ENCODE assay signal across 1 cellular context in the genomic region with DNA sequence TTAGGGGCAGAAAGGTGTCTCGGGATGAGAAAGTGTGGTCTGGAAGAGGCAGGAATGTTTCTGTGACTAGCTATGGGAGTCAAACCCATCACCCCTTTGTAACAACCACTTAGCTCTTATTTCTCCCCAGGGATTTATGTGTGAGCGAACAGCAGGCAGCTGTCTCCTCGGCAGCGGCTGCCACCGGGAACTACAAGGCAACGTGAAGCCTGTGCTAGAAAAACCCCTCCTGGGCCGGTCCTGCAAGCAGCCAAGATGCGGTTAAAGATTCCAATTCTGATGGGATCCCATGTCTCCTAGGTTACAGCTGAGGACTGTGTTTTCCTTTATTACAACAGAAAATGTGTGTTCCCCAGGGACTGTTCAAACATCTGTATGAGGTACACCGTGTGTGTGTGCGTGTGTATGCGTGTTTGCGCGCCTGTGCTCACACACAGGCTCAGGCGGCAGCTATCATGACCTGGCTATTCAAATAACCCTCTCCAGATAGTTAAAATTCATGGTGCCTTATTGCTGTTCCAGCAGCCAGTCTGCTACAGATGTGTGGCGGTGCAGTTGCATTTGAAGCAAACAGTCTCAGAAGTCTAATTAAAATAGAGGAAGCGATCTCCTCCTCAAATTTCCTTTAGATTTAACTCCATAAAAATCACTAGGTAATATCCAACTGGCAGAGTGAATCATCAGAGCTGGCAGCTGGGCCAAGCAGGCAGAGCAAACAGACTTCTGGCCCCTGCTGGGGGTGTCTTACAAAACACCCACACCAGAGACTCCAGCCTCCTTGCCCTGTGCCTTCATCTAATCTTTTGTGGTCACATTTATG.
TF ChIP-seq lines count a peak whose summit lies in the region.

No MANE protein-coding gene starts in this region.

TF ChIP-seq in HEK293, 187 proteins besides CTCF, POLR2A, EP300 and RAD21 (continued from another document):
- TF ChIP-seq ZIC2 (tag by site-specific recombination; IDR thresholded peaks at IDR 0.05) (peak; percentile 81), ZNF785 (tag by site-specific recombination; IDR thresholded peaks at IDR 0.05) (no peak), ZNF10 (tag by site-specific recombination; IDR thresholded peaks at IDR 0.05) (peak; percentile 48; the same call in 1 of the 2 replicates), SCRT2 (tag by site-specific recombination; IDR thresholded peaks at IDR 0.05) (no peak), ZNF292 (tag by site-specific recombination; IDR thresholded peaks at IDR 0.05; ENCODE audit: borderline replicate concordance, low read depth) (no peak), OSR2 (tag by site-specific recombination; IDR thresholded peaks at IDR 0.05) (peak; percentile 60), ZEB2 (tag by site-specific recombination; IDR thresholded peaks at IDR 0.05) (0 out of 2 replicates have a peak, but pooled peaks have one; percentile 10), MEIS1 (CRISPR knock-in tag; IDR thresholded peaks at IDR 0.05; ENCODE audit: borderline replicate concordance) (no peak), TRIM28 (IDR thresholded peaks at IDR 0.05; ENCODE audit: borderline replicate concordance, low read length) (peak; percentile 57; the same call in 1 of the 2 replicates), ZBTB20 (tag by site-specific recombination; IDR thresholded peaks at IDR 0.05) (0 out of 2 replicates have a peak, but pooled peaks have one; percentile 13), ZFHX2 (tag by site-specific recombination; conservative IDR thresholded peaks at IDR 0.05) (peak; percentile 51), ZNF600 (tag by site-specific recombination; IDR thresholded peaks at IDR 0.05) (peak; percentile 30; the same call in 1 of the 2 replicates), ZNF341 (tag by site-specific recombination; IDR thresholded peaks at IDR 0.05; ENCODE audit: low read depth) (peak; percentile 87), ZNF629 (tag by site-specific recombination; IDR thresholded peaks at IDR 0.05) (peak; percentile 18; the same call in 1 of the 2 replicates), ZNF777 (tag by site-specific recombination; IDR thresholded peaks at IDR 0.05; ENCODE audit: borderline replicate concordance) (no peak), EGR2 (tag by site-specific recombination; IDR thresholded peaks at IDR 0.05; ENCODE audit: low read depth) (peak; percentile 20; the same call in 1 of the 2 replicates), ZNF571 (tag by site-specific recombination; IDR thresholded peaks at IDR 0.05) (no peak), GLIS1 (tag by site-specific recombination; IDR thresholded peaks at IDR 0.05) (peak; percentile 72), FEZF1 (tag by site-specific recombination; IDR thresholded peaks at IDR 0.05) (0 out of 2 replicates have a peak, but pooled peaks have one; percentile 45), HOXD13 (CRISPR knock-in tag; IDR thresholded peaks at IDR 0.05; ENCODE audit: borderline replicate concordance) (no peak), ZNF114 (tag by site-specific recombination; IDR thresholded peaks at IDR 0.05) (no peak)
- TF ChIP-seq, protein P1, sequence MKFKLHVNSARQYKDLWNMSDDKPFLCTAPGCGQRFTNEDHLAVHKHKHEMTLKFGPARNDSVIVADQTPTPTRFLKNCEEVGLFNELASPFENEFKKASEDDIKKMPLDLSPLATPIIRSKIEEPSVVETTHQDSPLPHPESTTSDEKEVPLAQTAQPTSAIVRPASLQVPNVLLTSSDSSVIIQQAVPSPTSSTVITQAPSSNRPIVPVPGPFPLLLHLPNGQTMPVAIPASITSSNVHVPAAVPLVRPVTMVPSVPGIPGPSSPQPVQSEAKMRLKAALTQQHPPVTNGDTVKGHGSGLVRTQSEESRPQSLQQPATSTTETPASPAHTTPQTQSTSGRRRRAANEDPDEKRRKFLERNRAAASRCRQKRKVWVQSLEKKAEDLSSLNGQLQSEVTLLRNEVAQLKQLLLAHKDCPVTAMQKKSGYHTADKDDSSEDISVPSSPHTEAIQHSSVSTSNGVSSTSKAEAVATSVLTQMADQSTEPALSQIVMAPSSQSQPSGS (tag by site-specific recombination; IDR thresholded peaks at IDR 0.05; ENCODE audit: low read depth), result no peak
- TF ChIP-seq, protein P2, sequence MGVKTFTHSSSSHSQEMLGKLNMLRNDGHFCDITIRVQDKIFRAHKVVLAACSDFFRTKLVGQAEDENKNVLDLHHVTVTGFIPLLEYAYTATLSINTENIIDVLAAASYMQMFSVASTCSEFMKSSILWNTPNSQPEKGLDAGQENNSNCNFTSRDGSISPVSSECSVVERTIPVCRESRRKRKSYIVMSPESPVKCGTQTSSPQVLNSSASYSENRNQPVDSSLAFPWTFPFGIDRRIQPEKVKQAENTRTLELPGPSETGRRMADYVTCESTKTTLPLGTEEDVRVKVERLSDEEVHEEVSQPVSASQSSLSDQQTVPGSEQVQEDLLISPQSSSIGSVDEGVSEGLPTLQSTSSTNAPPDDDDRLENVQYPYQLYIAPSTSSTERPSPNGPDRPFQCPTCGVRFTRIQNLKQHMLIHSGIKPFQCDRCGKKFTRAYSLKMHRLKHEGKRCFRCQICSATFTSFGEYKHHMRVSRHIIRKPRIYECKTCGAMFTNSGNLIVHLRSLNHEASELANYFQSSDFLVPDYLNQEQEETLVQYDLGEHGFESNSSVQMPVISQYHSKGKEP (tag by site-specific recombination; IDR thresholded peaks at IDR 0.05), result peak; percentile 84
- TF ChIP-seq, protein P3, sequence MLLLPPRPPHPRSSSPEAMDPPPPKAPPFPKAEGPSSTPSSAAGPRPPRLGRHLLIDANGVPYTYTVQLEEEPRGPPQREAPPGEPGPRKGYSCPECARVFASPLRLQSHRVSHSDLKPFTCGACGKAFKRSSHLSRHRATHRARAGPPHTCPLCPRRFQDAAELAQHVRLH (tag by site-specific recombination; IDR thresholded peaks at IDR 0.05), result peak; percentile 36; the same call in 1 of the 2 replicates
- TF ChIP-seq, protein P4, sequence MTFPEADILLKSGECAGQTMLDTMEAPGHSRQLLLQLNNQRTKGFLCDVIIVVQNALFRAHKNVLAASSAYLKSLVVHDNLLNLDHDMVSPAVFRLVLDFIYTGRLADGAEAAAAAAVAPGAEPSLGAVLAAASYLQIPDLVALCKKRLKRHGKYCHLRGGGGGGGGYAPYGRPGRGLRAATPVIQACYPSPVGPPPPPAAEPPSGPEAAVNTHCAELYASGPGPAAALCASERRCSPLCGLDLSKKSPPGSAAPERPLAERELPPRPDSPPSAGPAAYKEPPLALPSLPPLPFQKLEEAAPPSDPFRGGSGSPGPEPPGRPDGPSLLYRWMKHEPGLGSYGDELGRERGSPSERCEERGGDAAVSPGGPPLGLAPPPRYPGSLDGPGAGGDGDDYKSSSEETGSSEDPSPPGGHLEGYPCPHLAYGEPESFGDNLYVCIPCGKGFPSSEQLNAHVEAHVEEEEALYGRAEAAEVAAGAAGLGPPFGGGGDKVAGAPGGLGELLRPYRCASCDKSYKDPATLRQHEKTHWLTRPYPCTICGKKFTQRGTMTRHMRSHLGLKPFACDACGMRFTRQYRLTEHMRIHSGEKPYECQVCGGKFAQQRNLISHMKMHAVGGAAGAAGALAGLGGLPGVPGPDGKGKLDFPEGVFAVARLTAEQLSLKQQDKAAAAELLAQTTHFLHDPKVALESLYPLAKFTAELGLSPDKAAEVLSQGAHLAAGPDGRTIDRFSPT (tag by site-specific recombination; IDR thresholded peaks at IDR 0.05), result no peak
- TF ChIP-seq, protein P5, sequence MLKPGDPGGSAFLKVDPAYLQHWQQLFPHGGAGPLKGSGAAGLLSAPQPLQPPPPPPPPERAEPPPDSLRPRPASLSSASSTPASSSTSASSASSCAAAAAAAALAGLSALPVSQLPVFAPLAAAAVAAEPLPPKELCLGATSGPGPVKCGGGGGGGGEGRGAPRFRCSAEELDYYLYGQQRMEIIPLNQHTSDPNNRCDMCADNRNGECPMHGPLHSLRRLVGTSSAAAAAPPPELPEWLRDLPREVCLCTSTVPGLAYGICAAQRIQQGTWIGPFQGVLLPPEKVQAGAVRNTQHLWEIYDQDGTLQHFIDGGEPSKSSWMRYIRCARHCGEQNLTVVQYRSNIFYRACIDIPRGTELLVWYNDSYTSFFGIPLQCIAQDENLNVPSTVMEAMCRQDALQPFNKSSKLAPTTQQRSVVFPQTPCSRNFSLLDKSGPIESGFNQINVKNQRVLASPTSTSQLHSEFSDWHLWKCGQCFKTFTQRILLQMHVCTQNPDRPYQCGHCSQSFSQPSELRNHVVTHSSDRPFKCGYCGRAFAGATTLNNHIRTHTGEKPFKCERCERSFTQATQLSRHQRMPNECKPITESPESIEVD (tag by site-specific recombination; IDR thresholded peaks at IDR 0.05), result no peak
TF ChIP-seq in HEK293: peak in this region for 24.
